ENCODE assay signal across 27 cellular contexts in genomic region chr13:48780713-48781341, GRCh38.
DNase-seq lines count a peak whose midpoint lies in the region; ATAC-seq, FAIRE-seq and TF ChIP-seq lines count a peak whose summit lies in the region.
"Had no signal": no experiment of that assay in that cellular context is flagged by ENCODE, and none has a peak within 500 bp of the region (broad histone marks: within the 10 kb centered on the region; RNA-seq: fewer than 3 reads in every experiment).

No MANE protein-coding gene starts in this region.

- POLR2A ChIA-PET in HCT116 (lab: Charles Lee): no interaction called here
- POLR2A ChIA-PET in HEK293 (lab: Yijun Ruan, JAX): no interaction called here
- POLR2A ChIA-PET in K562 (lab: Yijun Ruan, JAX): no interaction called here
- POLR2A ChIA-PET in endothelial cell of umbilical vein (lab: Charles Lee): no interaction called here

- no peak for DNase-seq in HCT116 (ENCODE audit: low read depth, low spot score)
- no peak for DNase-seq in K562 (ENCODE audit: extremely low read depth in 1 of 4, low spot score in 3 of 4)
- no peak for DNase-seq in endothelial cell of umbilical vein (ENCODE audit: low read depth, low spot score)
- DNase-seq in NCI-H2196 (lab: John Stamatoyannopoulos, UW; ENCODE audit: unreplicated experiment): no peak
- no peak for DNase-seq in T-helper 2 cell treated with Interferon-gamma antibody and Interleukin-4, amounts not matched to agents 5 μg/mL and 100 μg/mL, for 36 hours (ENCODE audit: low spot score)
- DNase-seq: 8988T; ACHN; BE2C; C1 segment of cervical spinal cord; CD4-positive, alpha-beta memory T cell; CD4-positive, CD25-positive, alpha-beta regulatory T cell; CD8-positive, alpha-beta memory T cell; COR-L47; DMS 273 treated with DMSO at 0.1 percent for 48 hours; DMS153; DMS53; DMS79; DND-41; EL; GDM1 had no signal

- TF ChIP-seq POLR2A in HCT116 (IDR thresholded peaks at IDR 0.05; ENCODE audit: borderline replicate concordance, extremely low read depth, insufficient read depth, insufficient read length) (no peak), K562 (conservative IDR thresholded peaks at IDR 0.05) (no peak), endothelial cell of umbilical vein (IDR thresholded peaks at IDR 0.05; ENCODE audit: low read depth, low read length) (no peak)

- no peak for TF ChIP-seq EP300 in K562 (IDR thresholded peaks at IDR 0.05; ENCODE audit: low read length)

- no peak overlapping the region for H3K4me2 ChIP-seq in HCT116 (ENCODE audit: low read length)
- no peak overlapping the region for H3K4me2 ChIP-seq in K562 (ENCODE audit: insufficient read depth, low read length)
- no peak overlapping the region for H3K4me2 ChIP-seq in endothelial cell of umbilical vein (ENCODE audit: insufficient read depth, low read length)
- H3K4me2 ChIP-seq: BLaER1 had no signal

- no peak overlapping the region for H2AFZ ChIP-seq in HCT116 (ENCODE audit: low read depth, low read length, poor library complexity, severe bottlenecking)
- no peak overlapping the region for H2AFZ ChIP-seq in K562 (ENCODE audit: low read depth, low read length)
- no peak overlapping the region for H2AFZ ChIP-seq in endothelial cell of umbilical vein (ENCODE audit: low read depth, low read length)

- peaks cover 26% of the 10 kb centered on the region for H3K9me3 Mint-ChIP-seq in T-helper 2 cell treated with Interferon-gamma antibody and Interleukin-4, amounts not matched to agents 5 μg/mL and 100 μg/mL, for 36 hours

- H3K36me3 Mint-ChIP-seq in T-helper 2 cell treated with Interferon-gamma antibody and Interleukin-4, amounts not matched to agents 5 μg/mL and 100 μg/mL, for 36 hours (ENCODE audit: low read depth): no peaks in the 10 kb centered on the region
- H3K36me3 Mint-ChIP-seq: CD4-positive, CD25-positive, alpha-beta regulatory T cell had no signal

- no peak overlapping the region for H3K9ac ChIP-seq in HCT116 (ENCODE audit: low read length)
- H3K9ac ChIP-seq in K562 (ENCODE audit: insufficient read depth in 1 of 2, low read depth in 2 of 2, low read length in 2 of 2): no peak overlapping the region
- H3K9ac ChIP-seq in endothelial cell of umbilical vein (replicated peaks; ENCODE audit: extremely low read depth, insufficient read depth, low read length): no peak overlapping the region
- H3K9ac ChIP-seq: BLaER1 had no signal

- H3K27me3 ChIP-seq in HCT116 (ENCODE audit: insufficient read depth, low read length) (no peaks in the 10 kb centered on the region), K562 (ENCODE audit: control insufficient read depth in 2 of 2, insufficient read depth in 2 of 2, low read length in 2 of 2) (no peaks in the 10 kb centered on the region), endothelial cell of umbilical vein (ENCODE audit: control insufficient read depth in 2 of 2, insufficient read depth in 2 of 2, low read length in 2 of 2) (peaks cover 2 to 3% of the 10 kb centered on the region in 2 experiments)
- H3K27me3 ChIP-seq: BE2C, BLaER1 had no signal

- ATAC-seq in HCT116: no peak
- no peak for ATAC-seq in K562
- no peak for ATAC-seq in HG03342 (IDR thresholded peaks at IDR 0.05; ENCODE audit: unreplicated experiment)
- ATAC-seq: GM12878 had no signal

- no peaks in the 10 kb centered on the region for H3K4me1 Mint-ChIP-seq in T-helper 2 cell treated with Interferon-gamma antibody and Interleukin-4, amounts not matched to agents 5 μg/mL and 100 μg/mL, for 36 hours (ENCODE audit: low read depth)
- H3K4me1 Mint-ChIP-seq: CD4-positive, alpha-beta memory T cell; CD4-positive, CD25-positive, alpha-beta regulatory T cell; CD8-positive, alpha-beta memory T cell had no signal

- CTCF ChIA-PET in HCT116 (lab: Charles Lee): no interaction called here
- CTCF ChIA-PET in HEK293 (lab: Yijun Ruan, JAX): no interaction called here
- CTCF ChIA-PET in K562 (lab: Yijun Ruan, JAX; ENCODE audit: low intra/inter-chr PET ratio): no interaction called here
- CTCF ChIA-PET in endothelial cell of umbilical vein (lab: Charles Lee): interaction anchor here (3.2 kb wide), 1 partner anchor 12 kb away, joined by 13 read pairs; no protein-coding TSS in a partner anchor

- H3K9me3 ChIP-seq in HCT116 (ENCODE audit: control insufficient read depth in 1 of 2, insufficient read depth in 1 of 2, low read depth in 1 of 2, low read length in 2 of 2) (peaks cover 0 to 9% of the 10 kb centered on the region in 2 experiments; a peak in 2 of 4 replicates), HEK293 (ENCODE audit: control insufficient read depth, insufficient read depth, low read depth, low read length) (no peaks in the 10 kb centered on the region; the same call in 1 of the 2 replicates), K562 (replicated peaks; ENCODE audit: control insufficient read depth, insufficient read depth, low read depth, low read length) (no peaks in the 10 kb centered on the region), endothelial cell of umbilical vein (replicated peaks; ENCODE audit: control insufficient read depth, insufficient read depth, low read length) (no peaks in the 10 kb centered on the region)
- H3K9me3 ChIP-seq: BE2C had no signal

- H3K4me1 ChIP-seq in HCT116 (ENCODE audit: control insufficient read depth in 1 of 2, insufficient read depth in 2 of 2, low read length in 2 of 2) (no peaks in the 10 kb centered on the region), HEK293 (ENCODE audit: control insufficient read depth, insufficient read depth, low read length) (no peaks in the 10 kb centered on the region), K562 (replicated peaks in 1 of 2; ENCODE audit: control insufficient read depth in 2 of 2, insufficient read depth in 2 of 2, low read length in 2 of 2) (no peaks in the 10 kb centered on the region), endothelial cell of umbilical vein (ENCODE audit: control insufficient read depth, extremely low read depth, insufficient read depth, low read length) (no peaks in the 10 kb centered on the region)
- H3K4me1 ChIP-seq: BE2C, BLaER1 had no signal

- RAD21 ChIA-PET in HCT116 (lab: Charles Lee; ENCODE audit: low non-redundant PET in 1 of 2, low total read pairs in 2 of 2, uncharacterized antibody in 2 of 2, unreplicated experiment in 2 of 2): no interaction called here

- no peaks in the 10 kb centered on the region for H3K36me3 ChIP-seq in HCT116 (ENCODE audit: control insufficient read depth in 1 of 2, insufficient read depth in 2 of 2, low read length in 2 of 2)
- no peaks in the 10 kb centered on the region for H3K36me3 ChIP-seq in HEK293 (ENCODE audit: control insufficient read depth in 2 of 2, insufficient read depth in 1 of 2, low read length in 2 of 2)
- H3K36me3 ChIP-seq in K562 (ENCODE audit: control insufficient read depth, insufficient read depth, low read length): no peaks in the 10 kb centered on the region
- no peaks in the 10 kb centered on the region for H3K36me3 ChIP-seq in endothelial cell of umbilical vein (ENCODE audit: control insufficient read depth in 2 of 2, extremely low read depth in 1 of 2, insufficient read depth in 2 of 2, low read length in 2 of 2)
- H3K36me3 ChIP-seq: BE2C, BLaER1 had no signal

- H4K20me1 ChIP-seq in HCT116 (ENCODE audit: insufficient read depth): no peaks in the 10 kb centered on the region
- H4K20me1 ChIP-seq in K562 (replicated peaks; ENCODE audit: control insufficient read depth, insufficient read depth, low read length): no peaks in the 10 kb centered on the region
- no peaks in the 10 kb centered on the region for H4K20me1 ChIP-seq in endothelial cell of umbilical vein (replicated peaks; ENCODE audit: control insufficient read depth, extremely low read depth, insufficient read depth, low read length)
- H4K20me1 ChIP-seq: BLaER1 had no signal

- WGBS in K562 (ENCODE audit: insufficient coverage, low coverage, missing lambda C conversion rate): 0% methylated on average over 2 of the region's 2 CpGs

- H3K9me2 ChIP-seq in HCT116 (ENCODE audit: insufficient read depth): no peaks in the 10 kb centered on the region

- H3K79me2 ChIP-seq in HCT116 (ENCODE audit: insufficient read depth, low read length) (no peaks in the 10 kb centered on the region), K562 (ENCODE audit: control insufficient read depth, insufficient read depth, low read length) (no peaks in the 10 kb centered on the region), endothelial cell of umbilical vein (ENCODE audit: control insufficient read depth, insufficient read depth, low read length) (no peaks in the 10 kb centered on the region)

- TF ChIP-seq CTCF in HCT116 (IDR thresholded peaks at IDR 0.05 in 2 of 3, conservative IDR thresholded peaks at IDR 0.05 in 1 of 3; ENCODE audit: borderline replicate concordance in 1 of 3, insufficient read depth in 1 of 3, low read depth in 2 of 3, low read length in 2 of 3): no peak
- no peak for TF ChIP-seq CTCF in HEK293 (tag by site-specific recombination; IDR thresholded peaks at IDR 0.05)
- TF ChIP-seq CTCF in K562 (IDR thresholded peaks at IDR 0.05 in 2 of 3, conservative IDR thresholded peaks at IDR 0.05 in 1 of 3; ENCODE audit: insufficient read depth in 2 of 3, low read depth in 1 of 3, low read length in 3 of 3): no peak
- no peak for TF ChIP-seq CTCF in endothelial cell of umbilical vein (IDR thresholded peaks at IDR 0.05; ENCODE audit: extremely low read depth in 1 of 2, insufficient read depth in 1 of 2, low read depth in 1 of 2, low read length in 2 of 2)

- no peak for TF ChIP-seq RAD21 in HCT116 (IDR thresholded peaks at IDR 0.05; ENCODE audit: low read depth)
- TF ChIP-seq RAD21 in K562 (CRISPR knock-in tag; conservative IDR thresholded peaks at IDR 0.05 in 1 of 2, IDR thresholded peaks at IDR 0.05 in 1 of 2): no peak

- intact Hi-C loops in HCT116 (cut with micrococcal nuclease) (no loop called here), K562 (cut with micrococcal nuclease) (no loop called here), endothelial cell of umbilical vein (cut with micrococcal nuclease) (loop anchor here (1.0 kb wide), 1 partner anchor 26 kb away; no protein-coding TSS in a partner anchor)

- dilution Hi-C loops in endothelial cell of umbilical vein (cut with MboI; ENCODE audit: extremely low pct_ligation_motif_present, low sequenced_read_pairs): no loop called here

- H3K27ac ChIP-seq in HCT116 (ENCODE audit: low read depth, low read length) (no peak overlapping the region), HEK293 (ENCODE audit: extremely low read depth, low read depth, low read length) (no peak overlapping the region), K562 (ENCODE audit: extremely low read depth, low read depth, low read length) (no peak overlapping the region), endothelial cell of umbilical vein (ENCODE audit: insufficient read depth, low read depth, low read length) (no peak overlapping the region)
- H3K27ac ChIP-seq: BLaER1 had no signal

- no TSS peak for BruUV-seq in HCT116 (replicated peaks; lab: Mats Ljungman, UMichigan)
- BruUV-seq in K562 (replicated peaks; lab: Mats Ljungman, UMichigan): no TSS peak
- BruUV-seq in endothelial cell of umbilical vein (replicated peaks; lab: Mats Ljungman, UMichigan): no TSS peak

- H3K4me3 ChIP-seq in HCT116 (replicated peaks in 1 of 2; ENCODE audit: low read depth in 1 of 2, low read length in 2 of 2): no peak overlapping the region
- no peak overlapping the region for H3K4me3 ChIP-seq in HEK293 (ENCODE audit: low read depth, low read length)
- H3K4me3 ChIP-seq in K562: no peak overlapping the region
- no peak overlapping the region for H3K4me3 ChIP-seq in endothelial cell of umbilical vein (replicated peaks in 1 of 3; ENCODE audit: insufficient read depth in 1 of 3, low read depth in 1 of 3, low read length in 3 of 3)
- H3K4me3 ChIP-seq: BLaER1, GM12878 had no signal

- in situ Hi-C loops in K562 (cut with MboI): no loop called here

- H3K4me3 Mint-ChIP-seq in T-helper 2 cell treated with Interferon-gamma antibody and Interleukin-4, amounts not matched to agents 5 μg/mL and 100 μg/mL, for 36 hours: no peak overlapping the region
- H3K4me3 Mint-ChIP-seq: CD14-positive monocyte; CD4-positive, alpha-beta memory T cell; CD4-positive, CD25-positive, alpha-beta regulatory T cell; CD8-positive, alpha-beta memory T cell had no signal

- FAIRE-seq in K562 (lab: Jason Lieb, UNC): no peak
- FAIRE-seq in endothelial cell of umbilical vein (lab: Jason Lieb, UNC): peak; percentile 73
- FAIRE-seq: GM12878, GM12892, GM18507 had no signal

- H3K27ac Mint-ChIP-seq in T-helper 2 cell treated with Interferon-gamma antibody and Interleukin-4, amounts not matched to agents 5 μg/mL and 100 μg/mL, for 36 hours: no peak overlapping the region
- H3K27ac Mint-ChIP-seq: CD14-positive monocyte; CD4-positive, alpha-beta memory T cell; CD4-positive, CD25-positive, alpha-beta regulatory T cell; CD8-positive, alpha-beta memory T cell had no signal

- H3K27me3 Mint-ChIP-seq in T-helper 2 cell treated with Interferon-gamma antibody and Interleukin-4, amounts not matched to agents 5 μg/mL and 100 μg/mL, for 36 hours (ENCODE audit: low read depth): peaks cover 10% of the 10 kb centered on the region

- H3K9me1 ChIP-seq in K562 (ENCODE audit: control insufficient read depth, insufficient read depth, low read length): no peaks in the 10 kb centered on the region
- no peaks in the 10 kb centered on the region for H3K9me1 ChIP-seq in endothelial cell of umbilical vein (replicated peaks; ENCODE audit: control insufficient read depth, extremely low read depth, insufficient read depth, low read length)
